8 cellular contexts compared by ENCODE assay signal in the genomic region with DNA sequence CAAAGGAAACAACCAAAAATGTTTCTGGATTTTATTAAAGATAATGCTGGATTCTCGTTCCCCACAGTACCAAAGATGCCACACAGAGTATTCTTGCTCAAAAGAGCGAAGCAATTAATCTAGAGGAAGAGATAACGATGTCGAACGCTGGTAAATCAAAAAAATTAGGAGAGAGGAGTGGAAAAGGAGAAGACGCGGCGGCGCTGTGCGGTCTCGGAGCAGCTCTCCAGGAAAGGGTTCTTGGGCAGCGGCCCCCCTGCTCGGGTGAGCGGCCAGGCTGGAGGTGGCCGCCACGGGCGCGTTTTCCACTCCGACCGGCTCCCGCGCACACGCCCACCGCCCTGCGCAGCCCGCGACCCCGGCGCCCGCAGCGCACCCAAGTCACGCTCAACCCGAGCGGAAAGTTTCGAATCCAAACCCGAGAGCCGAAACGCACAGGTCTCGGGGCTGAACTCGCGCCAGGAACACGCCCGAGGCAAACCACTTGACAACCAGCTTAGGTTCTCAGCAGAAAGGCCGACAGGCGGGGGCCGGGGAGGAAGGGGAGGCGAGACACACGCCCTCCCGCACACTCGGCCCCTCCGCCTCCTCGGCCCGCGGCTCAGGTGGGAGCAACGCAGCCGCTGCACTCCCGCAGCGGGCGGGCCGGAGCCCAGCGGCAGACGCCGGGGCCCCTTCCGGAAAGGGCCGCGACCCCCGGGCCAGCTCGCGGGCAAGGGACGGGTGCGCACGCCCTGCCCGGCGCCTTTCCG. TPM values are rescaled to one million over a fixed set of nuclear protein-coding genes. Genes with fewer than 3 reads are reported as not detected.
DNase-seq lines count a peak whose midpoint lies in the region; TF ChIP-seq lines count a peak whose summit lies in the region.

No MANE protein-coding gene starts in this region.

- H3K9ac ChIP-seq in ES-I3 (ENCODE audit: low read depth, low read length) (peak overlapping the region; percentile 93), iPS-15b (ENCODE audit: low read depth, low read length) (peak overlapping the region; percentile 14)

- H3K9me3 Mint-ChIP-seq in brain = peaks cover 0 to 3% (median 0%) of the 10 kb centered on the region in 5 experiments

- H3K36me3 ChIP-seq in ES-I3 (ENCODE audit: insufficient read depth, low read length) (peaks cover 6% of the 10 kb centered on the region; the same call in 1 of the 2 replicates), iPS-15b (ENCODE audit: control insufficient read depth, insufficient read depth, low read length) (no peaks in the 10 kb centered on the region)

- peak overlapping the region; percentile 76 to 89 (median 83) for H3K27ac Mint-ChIP-seq in brain

- TF ChIP-seq CTCF in LNCaP clone FGC (IDR thresholded peaks at IDR 0.05; ENCODE audit: control insufficient read depth, extremely low read depth, insufficient read depth) (no peak), brain (conservative IDR thresholded peaks at IDR 0.05) (peak in 1 of 2 experiments; percentile 20)

- peaks cover 39% of the 10 kb centered on the region for H3K4me1 Mint-ChIP-seq in brain

- no peaks in the 10 kb centered on the region for H3K9me3 ChIP-seq in ES-I3 (ENCODE audit: control insufficient read depth, insufficient read depth, low read length)
- no peaks in the 10 kb centered on the region for H3K9me3 ChIP-seq in iPS-15b (ENCODE audit: control insufficient read depth, insufficient read depth, low read length)

- H3K27me3 ChIP-seq in iPS-15b (ENCODE audit: control insufficient read depth, insufficient read depth, low read length) = no peaks in the 10 kb centered on the region

- no peaks in the 10 kb centered on the region for H3K4me1 ChIP-seq in ES-I3 (ENCODE audit: insufficient read depth, low read length)
- peaks cover 4% of the 10 kb centered on the region for H3K4me1 ChIP-seq in iPS-15b (ENCODE audit: control insufficient read depth, insufficient read depth, low read length)

- H3K36me3 Mint-ChIP-seq in brain = peaks cover 17% of the 10 kb centered on the region

- DNase-seq in H4 (ENCODE audit: low spot score) = peak; percentile 35
- no peak for DNase-seq in LNCaP clone FGC (ENCODE audit: low read depth)
- peak; percentile 36 for DNase-seq in T-helper 9 cell
- DNase-seq in skeletal muscle cell (ENCODE audit: low read depth) = no peak
- DNase-seq in KG1 (lab: John Stamatoyannopoulos, UW) = no peak

- H3K4me3 ChIP-seq in LNCaP clone FGC (ENCODE audit: low read depth, low read length) (peak overlapping the region; percentile 74), iPS-15b (ENCODE audit: low read depth, low read length) (peak overlapping the region; percentile 63), skeletal muscle cell (ENCODE audit: low read depth, low read length) (peak overlapping the region; percentile 80)

- peak overlapping the region; percentile 94 to 96 (median 96) for H3K4me3 Mint-ChIP-seq in brain

- H3K27me3 Mint-ChIP-seq in brain = peaks cover 9% of the 10 kb centered on the region

RNA-seq across cellular contexts. Expression of a gene that starts 0.9 kb away (rescaled TPM):
- 44.0 and 46.9 TPM in 2 replicates for total RNA-seq in H4 (2014; rRNA removed; shearing (Covaris generic))
- polyA plus RNA-seq in brain (ENCODE audit: insufficient read depth, low read depth, low replicate concordance) = 37.0 TPM

Comparison
In these comparisons a context has a peak if more than half of its experiments do, and no peak if none do; other contexts are left out.
1. DNase-seq: peak in H4 (single experiment) and T-helper 9 cell (single experiment); none in LNCaP clone FGC (single experiment), skeletal muscle cell (single experiment) and KG1 (single experiment).
2. Peak in every context shown above with its lines, with median percentiles within 50 percentile points of each other: H3K4me3 ChIP-seq.